In genomic region chr17:60098578-60098977, GRCh38 we compare ENCODE assay signal across 1 cellular context.
TF ChIP-seq lines count a peak whose summit lies in the region.

No MANE protein-coding gene starts in this region.

TF ChIP-seq in SK-N-SH treated with all-trans-retinoic acid at 6 μM for 48 hours, 23 proteins besides CTCF, POLR2A, EP300 and RAD21 (continued from another document):
- no peak for TF ChIP-seq PATZ1 (CRISPR knock-in tag; IDR thresholded peaks at IDR 0.05; ENCODE audit: borderline replicate concordance)
- peak; percentile 76 for TF ChIP-seq ISL1 (CRISPR knock-in tag; IDR thresholded peaks at IDR 0.05)
- TF ChIP-seq TCF4 (CRISPR knock-in tag; IDR thresholded peaks at IDR 0.05; ENCODE audit: borderline replicate concordance), result peak; percentile 49; the same call in 1 of the 2 replicates
- no peak for TF ChIP-seq CSDC2 (CRISPR knock-in tag; IDR thresholded peaks at IDR 0.05)
- TF ChIP-seq BACH2 (CRISPR knock-in tag; IDR thresholded peaks at IDR 0.05; ENCODE audit: borderline replicate concordance), result no peak
- TF ChIP-seq, protein P1, sequence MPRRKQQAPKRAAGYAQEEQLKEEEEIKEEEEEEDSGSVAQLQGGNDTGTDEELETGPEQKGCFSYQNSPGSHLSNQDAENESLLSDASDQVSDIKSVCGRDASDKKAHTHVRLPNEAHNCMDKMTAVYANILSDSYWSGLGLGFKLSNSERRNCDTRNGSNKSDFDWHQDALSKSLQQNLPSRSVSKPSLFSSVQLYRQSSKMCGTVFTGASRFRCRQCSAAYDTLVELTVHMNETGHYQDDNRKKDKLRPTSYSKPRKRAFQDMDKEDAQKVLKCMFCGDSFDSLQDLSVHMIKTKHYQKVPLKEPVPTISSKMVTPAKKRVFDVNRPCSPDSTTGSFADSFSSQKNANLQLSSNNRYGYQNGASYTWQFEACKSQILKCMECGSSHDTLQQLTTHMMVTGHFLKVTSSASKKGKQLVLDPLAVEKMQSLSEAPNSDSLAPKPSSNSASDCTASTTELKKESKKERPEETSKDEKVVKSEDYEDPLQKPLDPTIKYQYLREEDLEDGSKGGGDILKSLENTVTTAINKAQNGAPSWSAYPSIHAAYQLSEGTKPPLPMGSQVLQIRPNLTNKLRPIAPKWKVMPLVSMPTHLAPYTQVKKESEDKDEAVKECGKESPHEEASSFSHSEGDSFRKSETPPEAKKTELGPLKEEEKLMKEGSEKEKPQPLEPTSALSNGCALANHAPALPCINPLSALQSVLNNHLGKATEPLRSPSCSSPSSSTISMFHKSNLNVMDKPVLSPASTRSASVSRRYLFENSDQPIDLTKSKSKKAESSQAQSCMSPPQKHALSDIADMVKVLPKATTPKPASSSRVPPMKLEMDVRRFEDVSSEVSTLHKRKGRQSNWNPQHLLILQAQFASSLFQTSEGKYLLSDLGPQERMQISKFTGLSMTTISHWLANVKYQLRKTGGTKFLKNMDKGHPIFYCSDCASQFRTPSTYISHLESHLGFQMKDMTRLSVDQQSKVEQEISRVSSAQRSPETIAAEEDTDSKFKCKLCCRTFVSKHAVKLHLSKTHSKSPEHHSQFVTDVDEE (CRISPR knock-in tag; IDR thresholded peaks at IDR 0.05), result no peak
- TF ChIP-seq, protein P2, sequence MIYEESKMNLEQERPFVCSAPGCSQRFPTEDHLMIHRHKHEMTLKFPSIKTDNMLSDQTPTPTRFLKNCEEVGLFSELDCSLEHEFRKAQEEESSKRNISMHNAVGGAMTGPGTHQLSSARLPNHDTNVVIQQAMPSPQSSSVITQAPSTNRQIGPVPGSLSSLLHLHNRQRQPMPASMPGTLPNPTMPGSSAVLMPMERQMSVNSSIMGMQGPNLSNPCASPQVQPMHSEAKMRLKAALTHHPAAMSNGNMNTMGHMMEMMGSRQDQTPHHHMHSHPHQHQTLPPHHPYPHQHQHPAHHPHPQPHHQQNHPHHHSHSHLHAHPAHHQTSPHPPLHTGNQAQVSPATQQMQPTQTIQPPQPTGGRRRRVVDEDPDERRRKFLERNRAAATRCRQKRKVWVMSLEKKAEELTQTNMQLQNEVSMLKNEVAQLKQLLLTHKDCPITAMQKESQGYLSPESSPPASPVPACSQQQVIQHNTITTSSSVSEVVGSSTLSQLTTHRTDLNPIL (CRISPR knock-in tag; IDR thresholded peaks at IDR 0.05; ENCODE audit: low read depth), result peak; percentile 81; the same call in 1 of the 2 replicates
- no peak for TF ChIP-seq ZC3H10 (CRISPR knock-in tag; IDR thresholded peaks at IDR 0.05)
- no peak for TF ChIP-seq PPARA (CRISPR knock-in tag; IDR thresholded peaks at IDR 0.05; ENCODE audit: borderline replicate concordance)
- TF ChIP-seq ZNF8 (CRISPR knock-in tag; IDR thresholded peaks at IDR 0.05), result no peak
- TF ChIP-seq, protein P3, sequence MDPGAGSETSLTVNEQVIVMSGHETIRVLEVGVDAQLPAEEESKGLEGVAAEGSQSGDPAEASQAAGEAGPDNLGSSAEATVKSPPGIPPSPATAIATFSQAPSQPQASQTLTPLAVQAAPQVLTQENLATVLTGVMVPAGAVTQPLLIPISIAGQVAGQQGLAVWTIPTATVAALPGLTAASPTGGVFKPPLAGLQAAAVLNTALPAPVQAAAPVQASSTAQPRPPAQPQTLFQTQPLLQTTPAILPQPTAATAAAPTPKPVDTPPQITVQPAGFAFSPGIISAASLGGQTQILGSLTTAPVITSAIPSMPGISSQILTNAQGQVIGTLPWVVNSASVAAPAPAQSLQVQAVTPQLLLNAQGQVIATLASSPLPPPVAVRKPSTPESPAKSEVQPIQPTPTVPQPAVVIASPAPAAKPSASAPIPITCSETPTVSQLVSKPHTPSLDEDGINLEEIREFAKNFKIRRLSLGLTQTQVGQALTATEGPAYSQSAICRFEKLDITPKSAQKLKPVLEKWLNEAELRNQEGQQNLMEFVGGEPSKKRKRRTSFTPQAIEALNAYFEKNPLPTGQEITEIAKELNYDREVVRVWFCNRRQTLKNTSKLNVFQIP (CRISPR knock-in tag; IDR thresholded peaks at IDR 0.05; ENCODE audit: borderline replicate concordance, low read depth), result no peak
- TF ChIP-seq, protein P4, sequence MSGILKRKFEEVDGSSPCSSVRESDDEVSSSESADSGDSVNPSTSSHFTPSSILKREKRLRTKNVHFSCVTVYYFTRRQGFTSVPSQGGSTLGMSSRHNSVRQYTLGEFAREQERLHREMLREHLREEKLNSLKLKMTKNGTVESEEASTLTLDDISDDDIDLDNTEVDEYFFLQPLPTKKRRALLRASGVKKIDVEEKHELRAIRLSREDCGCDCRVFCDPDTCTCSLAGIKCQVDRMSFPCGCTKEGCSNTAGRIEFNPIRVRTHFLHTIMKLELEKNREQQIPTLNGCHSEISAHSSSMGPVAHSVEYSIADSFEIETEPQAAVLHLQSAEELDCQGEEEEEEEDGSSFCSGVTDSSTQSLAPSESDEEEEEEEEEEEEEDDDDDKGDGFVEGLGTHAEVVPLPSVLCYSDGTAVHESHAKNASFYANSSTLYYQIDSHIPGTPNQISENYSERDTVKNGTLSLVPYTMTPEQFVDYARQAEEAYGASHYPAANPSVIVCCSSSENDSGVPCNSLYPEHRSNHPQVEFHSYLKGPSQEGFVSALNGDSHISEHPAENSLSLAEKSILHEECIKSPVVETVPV (CRISPR knock-in tag; IDR thresholded peaks at IDR 0.05), result no peak
